8 cellular contexts compared by ENCODE assay signal in the genomic region with DNA sequence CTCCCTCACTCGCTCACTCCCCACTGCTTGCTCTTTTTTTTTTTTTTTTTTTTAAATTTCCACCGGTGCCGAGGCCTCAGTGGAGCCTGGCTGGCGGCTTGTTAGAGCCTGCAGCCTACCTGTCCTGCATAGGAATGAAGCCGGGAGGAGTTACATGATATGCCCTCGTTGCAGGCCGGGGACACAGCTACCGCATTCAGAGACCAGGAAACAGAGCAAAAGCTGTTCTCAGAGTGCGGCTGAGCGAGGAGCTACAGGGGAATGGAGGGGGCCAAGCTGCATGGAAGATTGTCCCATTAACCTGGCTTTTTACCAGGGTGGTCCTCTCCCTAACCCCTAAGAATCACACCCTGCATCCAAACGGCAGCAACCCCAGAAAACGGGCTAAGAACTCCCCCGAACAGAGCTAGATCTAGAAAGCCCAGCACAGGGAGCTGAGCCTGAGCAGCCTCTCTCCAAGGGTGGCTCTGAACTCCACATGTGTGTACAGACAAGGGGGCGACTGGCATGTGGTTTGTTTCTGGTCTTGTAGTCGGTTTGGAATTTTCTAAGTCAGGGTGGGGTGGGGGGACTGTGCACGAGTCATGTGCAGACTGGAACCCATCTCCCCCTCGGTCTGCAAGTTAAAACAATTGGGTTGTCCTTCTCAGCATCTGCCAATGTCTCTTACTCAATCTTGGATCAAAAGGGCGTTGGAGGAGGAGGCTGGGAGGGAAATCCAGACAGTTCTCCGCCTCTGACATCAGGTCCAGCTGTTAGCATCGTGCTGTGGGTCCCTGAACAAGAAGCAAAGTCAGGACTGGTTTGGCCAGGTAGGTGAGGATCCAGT.
DNase-seq lines count a peak whose midpoint lies in the region; ATAC-seq, FAIRE-seq and TF ChIP-seq lines count a peak whose summit lies in the region.

No MANE protein-coding gene starts in this region.

- no peaks in the 10 kb centered on the region for H3K79me2 ChIP-seq in fibroblast of lung (ENCODE audit: control insufficient read depth, insufficient read depth, low read length)

- FAIRE-seq in A549 (lab: Jason Lieb, UNC): no peak

- H3K9me3 ChIP-seq in A549 (no peaks in the 10 kb centered on the region), fibroblast of lung (ENCODE audit: control insufficient read depth, insufficient read depth, low read depth, low read length) (no peaks in the 10 kb centered on the region)

- H3K4me3 ChIP-seq in A549 (no peak overlapping the region), fibroblast of lung (replicated peaks in 1 of 4; ENCODE audit: control extremely low read depth in 1 of 4, insufficient read depth in 1 of 4, low read depth in 3 of 4, low read length in 4 of 4) (peak overlapping the region in 2 of 4 experiments; percentile 10 to 17)

- WGBS in A549 (ENCODE audit: missing lambda C conversion rate): 67% methylated on average over 20 of the region's 20 CpGs

- H4K20me1 ChIP-seq in fibroblast of lung (ENCODE audit: control insufficient read depth, extremely low read depth, insufficient read depth, low read length): no peaks in the 10 kb centered on the region

- in situ Hi-C loops in GM13976 (cut with MboI; ENCODE audit: low sequenced_read_pairs, unreplicated experiment): no loop called here

- H3K27me3 ChIP-seq in fibroblast of lung (ENCODE audit: control insufficient read depth, insufficient read depth, low read length): no peaks in the 10 kb centered on the region

- peak; percentile 51 to 67 for ATAC-seq in A549

- no peak for TF ChIP-seq POLR2A in A549 (IDR thresholded peaks at IDR 0.05; ENCODE audit: low read length)

- no peak for TF ChIP-seq RAD21 in A549 (conservative IDR thresholded peaks at IDR 0.05 in 1 of 2, IDR thresholded peaks at IDR 0.05 in 1 of 2)

- H3K27ac ChIP-seq in A549 (peak overlapping the region; percentile 63 to 81), fibroblast of lung (ENCODE audit: insufficient read depth, low read length) (peak overlapping the region; percentile 43)

- POLR2A ChIA-PET in A549 (lab: Yijun Ruan, JAX): no interaction called here

- TF ChIP-seq CTCF in A549 (IDR thresholded peaks at IDR 0.05) (no peak), fibroblast of lung (conservative IDR thresholded peaks at IDR 0.05 in 1 of 2, IDR thresholded peaks at IDR 0.05 in 1 of 2; ENCODE audit: low read depth in 1 of 2, low read length in 2 of 2) (no peak), GM13976 (IDR thresholded peaks at IDR 0.05; ENCODE audit: borderline replicate concordance, control extremely low read depth, extremely low read depth, insufficient read depth, missing control alignments) (no peak)

- no peaks in the 10 kb centered on the region for H3K36me3 ChIP-seq in fibroblast of lung (ENCODE audit: control insufficient read depth, insufficient read depth, low read length)

- CTCF ChIA-PET in A549 (lab: Yijun Ruan, JAX): interaction anchor here (0.5 to 1.9 kb wide), 4 partner anchors 13 to 86 kb away, joined by 3 to 7 read pairs (median 5); no protein-coding TSS in a partner anchor

- no peak overlapping the region for H3K9ac ChIP-seq in fibroblast of lung (ENCODE audit: insufficient read depth, low read length)

- TF ChIP-seq EP300 in A549 (IDR thresholded peaks at IDR 0.05): no peak

- H3K4me2 ChIP-seq in A549: peak overlapping the region; percentile 60
- peak overlapping the region; percentile 64 for H3K4me2 ChIP-seq in fibroblast of lung (ENCODE audit: extremely low read depth, insufficient read depth, low read length)

- H3K4me1 ChIP-seq in A549 (peaks cover 46% of the 10 kb centered on the region), fibroblast of lung (ENCODE audit: control insufficient read depth, extremely low read depth, insufficient read depth, low read length) (peaks cover 4% of the 10 kb centered on the region)

- DNase-seq in A549 (ENCODE audit: low read depth in 1 of 2, low spot score in 1 of 2) (peak in 1 of 2 experiments; percentile 62), NCI-H526 treated with DMSO at 0.1 percent for 48 hours (lab: John Stamatoyannopoulos, UW) (peak; percentile 74), fibroblast of lung (ENCODE audit: low read depth in 2 of 2) (peak; percentile 69 to 84), midbrain (lab: John Stamatoyannopoulos, UW) (peak; percentile 73), GM13976 (ENCODE audit: low spot score) (no peak), NCI-H128 (lab: John Stamatoyannopoulos, UW; ENCODE audit: unreplicated experiment) (no peak), HK-2 (ENCODE audit: unreplicated experiment) (no peak)
- no peak for DNase-seq in stimulated activated CD4-positive, alpha-beta T cell treated with anti-CD3 and anti-CD28 coated beads, Interleukin-15, amount 100 ng/mL, for 24 hours

- H2AFZ ChIP-seq in fibroblast of lung (ENCODE audit: low read length): peak overlapping the region; percentile 33

TF ChIP-seq in A549, 52 proteins besides CTCF, POLR2A, EP300 and RAD21:
- no peak for TF ChIP-seq PHF8 (IDR thresholded peaks at IDR 0.05; ENCODE audit: borderline replicate concordance, low read depth)
- no peak for TF ChIP-seq FOSL2 (IDR thresholded peaks at IDR 0.05)
- TF ChIP-seq FOSL2 (CRISPR knock-in tag; IDR thresholded peaks at IDR 0.05): no peak
- TF ChIP-seq SREBF2 (IDR thresholded peaks at IDR 0.05): no peak
- no peak for TF ChIP-seq CBX8 (IDR thresholded peaks at IDR 0.05)
- TF ChIP-seq MAX (IDR thresholded peaks at IDR 0.05): 0 out of 2 replicates have a peak, but pooled peaks have one; percentile 33

Comparison
In these comparisons a context has a peak if more than half of its experiments do, and no peak if none do; other contexts are left out.
1. DNase-seq: peak in NCI-H526 treated with DMSO at 0.1 percent for 48 hours (single experiment), fibroblast of lung (2 of 2) and midbrain (single experiment); none in stimulated activated CD4-positive, alpha-beta T cell treated with anti-CD3 and anti-CD28 coated beads, Interleukin-15, amount 100 ng/mL, for 24 hours (single experiment), GM13976 (single experiment), NCI-H128 (single experiment) and HK-2 (single experiment).